ENCODE assay signal across 8 cellular contexts in genomic region chr3:179179979-179180758, GRCh38. TPM values are rescaled to one million over a fixed set of nuclear protein-coding genes. Genes with fewer than 3 reads are reported as not detected.
A peak's percentile ranks its signal among the peaks of the same experiment; 100 is the strongest.
DNase-seq lines count a peak whose midpoint lies in the region; ATAC-seq and TF ChIP-seq lines count a peak whose summit lies in the region.

No MANE protein-coding gene starts in this region.

- POLR2A ChIA-PET in WTC11 (lab: Charles Lee), result no interaction called here

- peaks cover 30 to 41% (median 38%) of the 10 kb centered on the region in 3 donors for H3K4me1 Mint-ChIP-seq in naive B cell
- H3K4me1 Mint-ChIP-seq in WTC11, result peaks cover 26% of the 10 kb centered on the region

- H3K36me3 Mint-ChIP-seq in naive B cell (no peaks in the 10 kb centered on the region), WTC11 (no peaks in the 10 kb centered on the region)

- no peaks in the 10 kb centered on the region for H3K27me3 Mint-ChIP-seq in naive B cell
- H3K27me3 Mint-ChIP-seq in WTC11 (ENCODE audit: low read depth), result no peaks in the 10 kb centered on the region

- peak; percentile 18 for DNase-seq in GM12865 (ENCODE audit: low read depth)
- no peak for DNase-seq in Karpas-422
- DNase-seq in breast epithelium (ENCODE audit: low spot score in 2 of 2), result no peak
- no peak for DNase-seq in naive B cell
- DNase-seq in NCI-H345 (lab: John Stamatoyannopoulos, UW), result no peak
- DNase-seq in midbrain (lab: John Stamatoyannopoulos, UW), result no peak
- DNase-seq in WTC11 (ENCODE audit: low spot score), result no peak
- DNase-seq in COLO829 (ENCODE audit: low spot score), result no peak

- H3K9me2 ChIP-seq in Karpas-422 (replicated peaks; ENCODE audit: insufficient read depth, low read length), result no peaks in the 10 kb centered on the region

- H3K9ac ChIP-seq in Karpas-422 (ENCODE audit: low read length), result no peak overlapping the region

- H2AFZ ChIP-seq in Karpas-422 (ENCODE audit: low read length), result no peak overlapping the region

- ATAC-seq in naive B cell (ENCODE audit: low read depth in 2 of 2), result peak; percentile 62 to 66
- no peak for ATAC-seq in WTC11

- peaks cover 49% of the 10 kb centered on the region for H4K20me1 ChIP-seq in Karpas-422 (ENCODE audit: insufficient read depth, low read depth, low read length)

- H3K4me3 ChIP-seq in GM12865 (ENCODE audit: low read depth, low read length) (no peak overlapping the region), Karpas-422 (ENCODE audit: low read length) (no peak overlapping the region), breast epithelium (no peak overlapping the region)

- H3K4me1 ChIP-seq in Karpas-422 (ENCODE audit: low read length) (peaks cover 28% of the 10 kb centered on the region), breast epithelium (peaks cover 0 to 9% of the 10 kb centered on the region in 2 donors)

- intact Hi-C loops in breast epithelium (cut with DNase I; ENCODE audit: low total_unique reads), result no loop called here

- TF ChIP-seq CTCF in GM12865 (IDR thresholded peaks at IDR 0.05; ENCODE audit: insufficient read depth, low read depth, low read length, missing control alignments) (no peak), breast epithelium (IDR thresholded peaks at IDR 0.05) (no peak), WTC11 (IDR thresholded peaks at IDR 0.05) (no peak)

- H3K79me2 ChIP-seq in Karpas-422 (ENCODE audit: low read length), result peaks cover 6% of the 10 kb centered on the region; the same call in 1 of the 2 replicates

- no peak overlapping the region for H3K4me3 Mint-ChIP-seq in naive B cell
- H3K4me3 Mint-ChIP-seq in WTC11, result no peak overlapping the region

- no peak for TF ChIP-seq POLR2A in breast epithelium (IDR thresholded peaks at IDR 0.05)

- H3K27ac Mint-ChIP-seq in naive B cell, result no peak overlapping the region
- no peak overlapping the region for H3K27ac Mint-ChIP-seq in WTC11

- H3K9me3 ChIP-seq in Karpas-422 (ENCODE audit: low read length) (no peaks in the 10 kb centered on the region), breast epithelium (no peaks in the 10 kb centered on the region)

- peak overlapping the region; percentile 21 for H3K4me2 ChIP-seq in Karpas-422 (ENCODE audit: low read depth, low read length, poor library complexity, severe bottlenecking)

- H3K36me3 ChIP-seq in Karpas-422 (ENCODE audit: insufficient read depth, low read length), result no peaks in the 10 kb centered on the region
- no peaks in the 10 kb centered on the region for H3K36me3 ChIP-seq in breast epithelium

- H3K27me3 ChIP-seq in Karpas-422 (ENCODE audit: low read length), result no peaks in the 10 kb centered on the region
- H3K27me3 ChIP-seq in breast epithelium, result no peaks in the 10 kb centered on the region

- H3K27ac ChIP-seq in Karpas-422 (ENCODE audit: low read length) (no peak overlapping the region), breast epithelium (peak overlapping the region; percentile 64 to 74)

- CTCF ChIA-PET in WTC11 (lab: Charles Lee), result no interaction called here

- H3K9me3 Mint-ChIP-seq in naive B cell (no peaks in the 10 kb centered on the region), WTC11 (no peaks in the 10 kb centered on the region)

TF ChIP-seq in WTC11, 78 proteins besides CTCF, POLR2A, EP300 and RAD21:
- no peak for TF ChIP-seq OVOL2 (CRISPR knock-in tag; IDR thresholded peaks at IDR 0.05; ENCODE audit: borderline replicate concordance)
- no peak for TF ChIP-seq ZNF219 (CRISPR knock-in tag; IDR thresholded peaks at IDR 0.05; ENCODE audit: borderline replicate concordance)
- TF ChIP-seq ZNF396 (CRISPR knock-in tag; IDR thresholded peaks at IDR 0.05; ENCODE audit: borderline replicate concordance), result no peak
- no peak for TF ChIP-seq ZBTB43 (CRISPR knock-in tag; IDR thresholded peaks at IDR 0.05)
- no peak for TF ChIP-seq NFATC4 (CRISPR knock-in tag; IDR thresholded peaks at IDR 0.05)
- TF ChIP-seq ZNF512 (CRISPR knock-in tag; IDR thresholded peaks at IDR 0.05; ENCODE audit: borderline replicate concordance), result no peak
- TF ChIP-seq NR1H2 (CRISPR knock-in tag; IDR thresholded peaks at IDR 0.05), result no peak
- no peak for TF ChIP-seq E2F4 (CRISPR knock-in tag; IDR thresholded peaks at IDR 0.05; ENCODE audit: borderline replicate concordance, low read depth)
- TF ChIP-seq RORB (CRISPR knock-in tag; IDR thresholded peaks at IDR 0.05), result no peak
- no peak for TF ChIP-seq ESRRA (CRISPR knock-in tag; IDR thresholded peaks at IDR 0.05; ENCODE audit: borderline replicate concordance)
- TF ChIP-seq SP1 (CRISPR knock-in tag; conservative IDR thresholded peaks at IDR 0.05), result no peak
- no peak for TF ChIP-seq ETV6 (CRISPR knock-in tag; IDR thresholded peaks at IDR 0.05)
- no peak for TF ChIP-seq FOXP1 (CRISPR knock-in tag; IDR thresholded peaks at IDR 0.05; ENCODE audit: borderline replicate concordance)
- TF ChIP-seq TP53 (CRISPR knock-in tag; IDR thresholded peaks at IDR 0.05), result no peak
- no peak for TF ChIP-seq NFE2L1 (CRISPR knock-in tag; IDR thresholded peaks at IDR 0.05)
- no peak for TF ChIP-seq STAT6 (CRISPR knock-in tag; conservative IDR thresholded peaks at IDR 0.05; ENCODE audit: low read depth)
- no peak for TF ChIP-seq ZNF671 (CRISPR knock-in tag; IDR thresholded peaks at IDR 0.05)
- no peak for TF ChIP-seq HMGA2 (CRISPR knock-in tag; IDR thresholded peaks at IDR 0.05)
- TF ChIP-seq FOXK1 (CRISPR knock-in tag; IDR thresholded peaks at IDR 0.05), result no peak
- TF ChIP-seq CREB1 (CRISPR knock-in tag; IDR thresholded peaks at IDR 0.05), result no peak

RNA-seq across cellular contexts. Expression of gene PIK3CA, which starts 32.0 kb away (rescaled TPM):
- total RNA-seq in Karpas-422 (2014; rRNA removed; shearing (Covaris generic); ENCODE audit: low replicate concordance), result 8.5 and 22.7 TPM in 2 replicates
- total RNA-seq in breast epithelium (10 to 100 TPM; 34.1 to 43.0 (median 38.4) TPM), WTC11 (2021) (9.4 to 10.5 TPM (median 10.1 TPM) in 3 replicates)
- polyA plus RNA-seq in naive B cell (ENCODE audit: low read depth in 6 of 6), result 10 to 100 TPM; 14.8 to 30.1 (median 22.9) TPM
